In the genomic region with DNA sequence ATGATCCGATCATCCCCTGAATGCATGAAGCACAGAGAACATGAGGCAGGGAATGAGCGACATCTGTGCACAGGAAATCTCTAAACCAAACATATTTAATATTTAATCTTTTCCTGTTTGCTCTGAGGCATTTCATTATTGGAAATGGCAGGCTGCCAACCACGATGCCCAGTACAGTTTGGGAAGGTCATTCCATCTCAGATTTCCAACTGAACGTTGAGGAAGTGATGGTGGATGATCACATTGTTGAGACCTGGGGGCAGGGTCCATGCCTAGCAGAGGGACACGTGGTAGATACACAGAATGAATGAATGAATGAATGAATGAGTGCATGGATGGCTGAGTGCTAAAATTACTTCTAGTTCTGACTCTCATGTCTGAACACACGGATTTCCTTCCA, we compare ENCODE assay signal across 12 cellular contexts. TPM values are rescaled to one million over a fixed set of nuclear protein-coding genes. Genes with fewer than 3 reads are reported as not detected.
DNase-seq lines count a peak whose midpoint lies in the region; ATAC-seq, FAIRE-seq and TF ChIP-seq lines count a peak whose summit lies in the region.
"Had no signal": no experiment of that assay in that cellular context is flagged by ENCODE, and none has a peak within 500 bp of the region (broad histone marks: within the 10 kb centered on the region; RNA-seq: fewer than 3 reads in every experiment).

No MANE protein-coding gene starts in this region.

- DNase-seq in natural killer cell treated with Interleukin-12 subunit alpha and Interleukin-12 subunit beta and Interleukin-15 and Interleukin-18, amount 100 ng/mL, for 72 hours (ENCODE audit: low spot score): no peak
- no peak for DNase-seq in natural killer cell
- peak; percentile 8 for DNase-seq in NCI-H2029 treated with DMSO at 0.1 percent for 48 hours (lab: John Stamatoyannopoulos, UW)
- no peak for DNase-seq in GM12878 (ENCODE audit: low read depth, low spot score)
- peak; percentile 35 for DNase-seq in small intestine
- no peak for DNase-seq in ACHN
- no peak for DNase-seq in chondrocyte (ENCODE audit: low spot score)
- no peak for DNase-seq in heart left ventricle
- DNase-seq: activated CD4-positive, alpha-beta T cell treated with anti-CD3 and anti-CD28 coated beads for 4 hours; glutamatergic neuron; H7; nucleus accumbens had no signal

- POLR2A ChIA-PET in GM12878 (lab: Charles Lee): no interaction called here

- TF ChIP-seq POLR2A in GM12878 (IDR thresholded peaks at IDR 0.05; ENCODE audit: low read depth, low read length) (no peak), heart left ventricle (IDR thresholded peaks at IDR 0.05) (no peak)

- peaks cover 1 to 10% of the 10 kb centered on the region in 2 experiments; a peak in 2 of 4 replicates for H3K27me3 ChIP-seq in GM12878 (replicated peaks in 1 of 2; ENCODE audit: control insufficient read depth in 2 of 2, insufficient read depth in 2 of 2, low read length in 1 of 2)
- no peaks in the 10 kb centered on the region for H3K27me3 ChIP-seq in small intestine (ENCODE audit: control insufficient read depth in 2 of 2, insufficient read depth in 2 of 2, low read length in 2 of 2)
- H3K27me3 ChIP-seq in heart left ventricle: no peaks in the 10 kb centered on the region

- H3K9ac ChIP-seq in GM12878 (ENCODE audit: control insufficient read depth, insufficient read depth, low read length): no peak overlapping the region

- H3K79me2 ChIP-seq in GM12878 (ENCODE audit: control insufficient read depth, insufficient read depth, low read length): no peaks in the 10 kb centered on the region

- H3K27ac Mint-ChIP-seq in natural killer cell treated with Interleukin-12 subunit alpha and Interleukin-12 subunit beta and Interleukin-15 and Interleukin-18, amount 100 ng/mL, for 72 hours: no peak overlapping the region
- H3K27ac Mint-ChIP-seq in natural killer cell (peak overlapping the region in 1 of 2 donors; percentile 29), chondrocyte (ENCODE audit: unreplicated experiment) (no peak overlapping the region)

- no peaks in the 10 kb centered on the region for H3K36me3 Mint-ChIP-seq in natural killer cell treated with Interleukin-12 subunit alpha and Interleukin-12 subunit beta and Interleukin-15 and Interleukin-18, amount 100 ng/mL, for 72 hours
- H3K36me3 Mint-ChIP-seq in natural killer cell (no peaks in the 10 kb centered on the region), chondrocyte (ENCODE audit: low read depth) (no peaks in the 10 kb centered on the region)

- peak overlapping the region; percentile 47 for H3K4me3 Mint-ChIP-seq in natural killer cell treated with Interleukin-12 subunit alpha and Interleukin-12 subunit beta and Interleukin-15 and Interleukin-18, amount 100 ng/mL, for 72 hours
- no peak overlapping the region for H3K4me3 Mint-ChIP-seq in natural killer cell
- H3K4me3 Mint-ChIP-seq in chondrocyte (ENCODE audit: unreplicated experiment): no peak overlapping the region

- no peak for TF ChIP-seq EP300 in GM12878 (IDR thresholded peaks at IDR 0.05; ENCODE audit: borderline replicate concordance in 1 of 2, control insufficient read depth in 1 of 2, low read depth in 2 of 2, low read length in 2 of 2)

- FAIRE-seq in GM12878 (lab: Jason Lieb, UNC) (no peak), small intestine (lab: Jason Lieb, UNC) (no peak)

- CTCF ChIA-PET in GM12878 (lab: Yijun Ruan, JAX): interaction anchor here (1.3 kb wide), 1 partner anchor 78 kb away, joined by 4 read pairs; no protein-coding TSS in a partner anchor

- 25% methylated on average over 6 of the region's 6 CpGs for whole genome bisulfite sequencing in GM12878 (ENCODE audit: insufficient coverage, insufficient replicate concordance, low lambda C conversion rate, missing lambda C conversion rate)
- WGBS in small intestine, 3 donors: 30 to 51% (median 40%) methylated on average over 6 of the region's 6 CpGs
- 54 to 61% (median 58%) methylated on average over 6 of the region's 6 CpGs for WGBS in heart left ventricle, 4 donors

- H2AFZ ChIP-seq in GM12878 (ENCODE audit: control insufficient read depth, low read depth, low read length): no peak overlapping the region

- H3K27me3 Mint-ChIP-seq in natural killer cell treated with Interleukin-12 subunit alpha and Interleukin-12 subunit beta and Interleukin-15 and Interleukin-18, amount 100 ng/mL, for 72 hours: no peaks in the 10 kb centered on the region
- H3K27me3 Mint-ChIP-seq in natural killer cell (ENCODE audit: low read depth in 2 of 2) (no peaks in the 10 kb centered on the region), chondrocyte (ENCODE audit: low read depth) (no peaks in the 10 kb centered on the region)

- RAD21 ChIA-PET in GM12878 (lab: Charles Lee; ENCODE audit: unreplicated experiment): no interaction called here

- peaks cover 67 to 78% of the 10 kb centered on the region in 2 donors for H3K4me1 Mint-ChIP-seq in natural killer cell treated with Interleukin-12 subunit alpha and Interleukin-12 subunit beta and Interleukin-15 and Interleukin-18, amount 100 ng/mL, for 72 hours (ENCODE audit: low read depth in 2 of 2)
- H3K4me1 Mint-ChIP-seq in natural killer cell (peaks cover 75 to 90% of the 10 kb centered on the region in 2 donors), chondrocyte (ENCODE audit: low read depth) (peaks cover 24% of the 10 kb centered on the region)

- H3K36me3 ChIP-seq in GM12878 (ENCODE audit: control insufficient read depth in 2 of 2, insufficient read depth in 2 of 2, low read length in 1 of 2) (no peaks in the 10 kb centered on the region), small intestine (ENCODE audit: control insufficient read depth in 2 of 2, insufficient read depth in 2 of 2, low read length in 2 of 2) (no peaks in the 10 kb centered on the region), heart left ventricle (no peaks in the 10 kb centered on the region)

- H3K4me1 ChIP-seq in GM12878 (ENCODE audit: control insufficient read depth, insufficient read depth, low read length): peaks cover 31% of the 10 kb centered on the region
- no peaks in the 10 kb centered on the region for H3K4me1 ChIP-seq in small intestine (ENCODE audit: control insufficient read depth in 2 of 2, insufficient read depth in 1 of 2, low read depth in 1 of 2, low read length in 1 of 2)
- peaks cover 0 to 18% (median 0%) of the 10 kb centered on the region in 12 donors for H3K4me1 ChIP-seq in heart left ventricle

- peak overlapping the region; percentile 59; the same call in 1 of the 2 replicates for H3K4me2 ChIP-seq in GM12878 (ENCODE audit: control insufficient read depth, insufficient read depth)

- intact Hi-C loops in natural killer cell (cut with micrococcal nuclease) (no loop called here), GM12878 (cut with micrococcal nuclease; ENCODE audit: unreplicated experiment) (no loop called here), heart left ventricle (cut with DNase I) (no loop called here)

- H3K4me3 ChIP-seq in GM12878 (no peak overlapping the region), small intestine (ENCODE audit: low read depth in 1 of 2, low read length in 2 of 2) (no peak overlapping the region), heart left ventricle (no peak overlapping the region)

- H4K20me1 ChIP-seq in GM12878 (ENCODE audit: control insufficient read depth, insufficient read depth): no peaks in the 10 kb centered on the region

- H3K9me3 Mint-ChIP-seq in natural killer cell treated with Interleukin-12 subunit alpha and Interleukin-12 subunit beta and Interleukin-15 and Interleukin-18, amount 100 ng/mL, for 72 hours: no peaks in the 10 kb centered on the region
- H3K9me3 Mint-ChIP-seq in natural killer cell: no peaks in the 10 kb centered on the region
- H3K9me3 Mint-ChIP-seq in chondrocyte (ENCODE audit: low read depth): no peaks in the 10 kb centered on the region

- no TSS peak for BruUV-seq in GM12878 (replicated peaks; lab: Mats Ljungman, UMichigan)

- no peak for ATAC-seq in natural killer cell treated with Interleukin-12 subunit alpha and Interleukin-12 subunit beta and Interleukin-15 and Interleukin-18, amount 100 ng/mL, for 72 hours
- no peak for ATAC-seq in natural killer cell
- ATAC-seq in GM12878: no peak
- no peak for ATAC-seq in heart left ventricle

- TF ChIP-seq CTCF in natural killer cell (IDR thresholded peaks at IDR 0.05): no peak
- TF ChIP-seq CTCF in GM12878 (IDR thresholded peaks at IDR 0.05 in 2 of 3, conservative IDR thresholded peaks at IDR 0.05 in 1 of 3; ENCODE audit: control insufficient read depth in 2 of 3, extremely low read depth in 1 of 3, insufficient read depth in 1 of 3, low read depth in 3 of 3, low read length in 3 of 3): no peak
- TF ChIP-seq CTCF in chondrocyte (IDR thresholded peaks at IDR 0.05): no peak
- TF ChIP-seq CTCF in heart left ventricle (IDR thresholded peaks at IDR 0.05): no peak

- no peak for TF ChIP-seq RAD21 in GM12878 (IDR thresholded peaks at IDR 0.05; ENCODE audit: insufficient read depth, low read depth, low read length)

- H3K27ac ChIP-seq in GM12878 (ENCODE audit: control insufficient read depth, insufficient read depth) (no peak overlapping the region), small intestine (ENCODE audit: low read depth in 1 of 2, low read length in 1 of 2) (no peak overlapping the region), heart left ventricle (no peak overlapping the region)

- SMC1A ChIA-PET in GM12878 (lab: Charles Lee; ENCODE audit: uncharacterized antibody, unreplicated experiment): no interaction called here

- in situ Hi-C loops in GM12878 (cut with MboI) (no loop called here), ACHN (cut with HindIII; ENCODE audit: low pct_ligation_motif_present, low pct_unique_long_range_greater_than_20kb, low sequenced_read_pairs) (no loop called here)

- H3K9me3 ChIP-seq in GM12878 (replicated peaks; ENCODE audit: control insufficient read depth, insufficient read depth, low read length): no peaks in the 10 kb centered on the region
- H3K9me3 ChIP-seq in small intestine (ENCODE audit: control insufficient read depth, low read depth): no peaks in the 10 kb centered on the region
- H3K9me3 ChIP-seq in heart left ventricle: no peaks in the 10 kb centered on the region

RNA-seq across cellular contexts. Expression of a gene that starts 15.9 kb away (rescaled TPM):
- total RNA-seq in natural killer cell treated with Interleukin-12 subunit alpha and Interleukin-12 subunit beta and Interleukin-15 and Interleukin-18, amount 100 ng/mL, for 72 hours: 100 to 1,000 TPM in 1 of 2 donors, 10 to 100 TPM in 1; 80.6 to 195 TPM
- total RNA-seq in natural killer cell: 10 to 100 TPM; 22.1 to 44.5 (median 24.1) TPM
- total RNA-seq in GM12878 (2013; cell fraction: nucleolus; rRNA removed): 0.34 TPM in 1 of 2 replicates, not detected in the other
- total RNA-seq in GM12878 (2014; rRNA removed): 0.06 and 0.11 TPM in 2 replicates
- 0.09 TPM in 1 of 2 replicates, not detected in the other for total RNA-seq in GM12878 (2014; rRNA removed; fragmentation: Illumina TruSeq; extraction: Trizol)
- total RNA-seq in GM12878 (2021): 0.10 and 0.21 TPM in 2 replicates
- polyA plus RNA-seq in GM12878 (2011; ENCODE audit: low read depth): not detected
- polyA plus RNA-seq in GM12878 (2011; rRNA removed): 4.0 TPM in 2 replicates
- 2.1 and 2.6 TPM in 2 replicates for polyA plus RNA-seq in GM12878 (2011; cell fraction: cytosol; rRNA removed)
- polyA plus RNA-seq in GM12878 (2011; cell fraction: nucleus; rRNA removed): 3.5 TPM in 2 replicates
- polyA plus RNA-seq in GM12878 (2012): not detected in 2 replicates
- 0.19 and 0.24 TPM in 2 replicates for polyA plus RNA-seq in GM12878 (2014; fragmentation: Illumina TruSeq; extraction: Trizol)
- under 1 TPM; 0.05 to 0.08 TPM for polyA plus RNA-seq in GM12878 (2014; fragmentation: Nextera tagmentation; extraction: Ambion mirVana)
- polyA plus RNA-seq in GM12878 (2014; rRNA removed): 0.11 and 0.32 TPM in 2 replicates
- under 1 TPM in 1 of 2 experiments, not detected in 1; 0.08 TPM for polyA plus RNA-seq in GM12878 (2016; fragmentation: Nextera tagmentation; extraction: Ambion mirVana)
- 2.8 and 3.3 TPM in 2 replicates for polyA minus RNA-seq in GM12878 (2011; rRNA and poly(A)+ RNA removed)
- 1.2 TPM in 1 of 2 replicates, not detected in the other for polyA minus RNA-seq in GM12878 (2011; cell fraction: cytosol; rRNA and poly(A)+ RNA removed)
- 3.5 and 5.0 TPM in 2 replicates for polyA minus RNA-seq in GM12878 (2011; cell fraction: nucleus; rRNA and poly(A)+ RNA removed)
- 1 to 10 TPM in 1 of 3 donors, under 1 TPM in 1, not detected in 1; 0.09 to 1.4 TPM for polyA plus RNA-seq in small intestine
- not detected in 3 replicates for total RNA-seq in chondrocyte
- 1 to 10 TPM in 1 of 9 donors, under 1 TPM in 1, not detected in 7; 0.91 to 1.9 TPM for total RNA-seq in heart left ventricle
- polyA plus RNA-seq in heart left ventricle: not detected
- total RNA-seq: H7 had no signal

Comparison
In these comparisons a context has a peak if more than half of its experiments do, and no peak if none do; other contexts are left out.
1. DNase-seq: peak in NCI-H2029 treated with DMSO at 0.1 percent for 48 hours (single experiment) and small intestine (single experiment); none in natural killer cell treated with Interleukin-12 subunit alpha and Interleukin-12 subunit beta and Interleukin-15 and Interleukin-18, amount 100 ng/mL, for 72 hours (single experiment), natural killer cell (single experiment), GM12878 (single experiment), ACHN (single experiment), chondrocyte (single experiment) and heart left ventricle (0 of 5).
2. RNA of a gene that starts 15.9 kb away (total RNA-seq): 80.6 to 195 TPM in natural killer cell treated with Interleukin-12 subunit alpha and Interleukin-12 subunit beta and Interleukin-15 and Interleukin-18, amount 100 ng/mL, for 72 hours and 22.1 to 44.5 TPM in natural killer cell; 0.06 to 0.34 TPM in GM12878, 0.91 to 1.9 TPM in heart left ventricle and not detected in chondrocyte; every median in the first group is over 4 times any median in the second.